In genomic region chr4:138243369-138243768, GRCh38 we compare ENCODE assay signal across 10 cellular contexts. TPM values are rescaled to one million over a fixed set of nuclear protein-coding genes. Genes with fewer than 3 reads are reported as not detected.
DNase-seq lines count a peak whose midpoint lies in the region; ATAC-seq and TF ChIP-seq lines count a peak whose summit lies in the region.
"Had no signal": no experiment of that assay in that cellular context is flagged by ENCODE, and none has a peak within 500 bp of the region (broad histone marks: within the 10 kb centered on the region; RNA-seq: fewer than 3 reads in every experiment).

No MANE protein-coding gene starts in this region.

- peak overlapping the region; percentile 64 for H3K4me3 Mint-ChIP-seq in nephron progenitor cell

- in situ Hi-C loops in GM13977 (cut with MboI; ENCODE audit: low pct_unique_long_range_greater_than_20kb, low sequenced_read_pairs, unreplicated experiment): no loop called here

- no peak for TF ChIP-seq CTCF in nephron progenitor cell (IDR thresholded peaks at IDR 0.05)
- no peak for TF ChIP-seq CTCF in GM13977 (IDR thresholded peaks at IDR 0.05; ENCODE audit: extremely low read depth, insufficient read depth, missing control alignments)

- peaks cover 32% of the 10 kb centered on the region for H3K4me1 Mint-ChIP-seq in nephron progenitor cell

- no peaks in the 10 kb centered on the region for H3K27me3 Mint-ChIP-seq in nephron progenitor cell (ENCODE audit: low read depth, poor library complexity)

- H3K9me3 Mint-ChIP-seq in nephron progenitor cell: no peaks in the 10 kb centered on the region

- H3K36me3 Mint-ChIP-seq in nephron progenitor cell (ENCODE audit: low read depth): no peaks in the 10 kb centered on the region

- H3K27ac Mint-ChIP-seq in nephron progenitor cell: no peak overlapping the region

- peak; percentile 3 to 46 (median 42) for DNase-seq in NCI-H1417 (lab: John Stamatoyannopoulos, UW)
- DNase-seq in NCI-H1417 treated with DMSO at 0.1 percent for 48 hours (lab: John Stamatoyannopoulos, UW): no peak
- DNase-seq in M059J (ENCODE audit: low read depth): peak; percentile 81
- peak; percentile 51 for DNase-seq in SW480 (ENCODE audit: low spot score)
- DNase-seq in nephron progenitor cell: no peak
- no peak for DNase-seq in GM13977 (ENCODE audit: low spot score)
- DNase-seq in hepatic stellate cell (ENCODE audit: low spot score): no peak
- DNase-seq: NK-92 treated with Interleukin-12 subunit alpha and Interleukin-12 subunit beta, amount 100 ng/mL, for 24 hours; posterior cingulate gyrus had no signal

- no peak for ATAC-seq in HG03571 (IDR thresholded peaks at IDR 0.05; ENCODE audit: unreplicated experiment)

RNA-seq across cellular contexts. Expression of gene SLC7A11, which starts 1.2 kb away (rescaled TPM):
- 7.8 and 9.2 TPM in 2 replicates for total RNA-seq in M059J (2014; rRNA removed; shearing (Covaris generic))

Comparison
In these comparisons a context has a peak if more than half of its experiments do, and no peak if none do; other contexts are left out.
1. DNase-seq: peak in NCI-H1417 (3 of 3), M059J (single experiment) and SW480 (single experiment); none in NCI-H1417 treated with DMSO at 0.1 percent for 48 hours (single experiment), nephron progenitor cell (single experiment), GM13977 (single experiment) and hepatic stellate cell (single experiment).